Comparison of ENCODE assay signal across 9 cellular contexts in genomic region chr13:114119196-114119595, GRCh38. TPM values are rescaled to one million over a fixed set of nuclear protein-coding genes. Genes with fewer than 3 reads are reported as not detected.
A peak's percentile ranks its signal among the peaks of the same experiment; 100 is the strongest.
DNase-seq lines count a peak whose midpoint lies in the region; ATAC-seq and TF ChIP-seq lines count a peak whose summit lies in the region.
"Had no signal": no experiment of that assay in that cellular context is flagged by ENCODE, and none has a peak within 500 bp of the region (broad histone marks: within the 10 kb centered on the region; RNA-seq: fewer than 3 reads in every experiment).

No MANE protein-coding gene starts in this region.

- peaks cover 15% of the 10 kb centered on the region for H4K20me1 ChIP-seq in osteoblast (ENCODE audit: insufficient read depth, low read length)

- peaks cover 29% of the 10 kb centered on the region for H3K4me1 ChIP-seq in osteoblast (ENCODE audit: insufficient read depth, low read length)
- H3K4me1 ChIP-seq in BE2C: peaks cover 12% of the 10 kb centered on the region

- no peaks in the 10 kb centered on the region for H3K9me3 ChIP-seq in osteoblast (ENCODE audit: low read depth, low read length)
- no peaks in the 10 kb centered on the region for H3K9me3 ChIP-seq in BE2C
- H3K9me3 ChIP-seq in WERI-Rb-1 (ENCODE audit: severe bottlenecking): no peaks in the 10 kb centered on the region

- H3K4me3 ChIP-seq in fibroblast of mammary gland (ENCODE audit: control insufficient read depth, low read depth, low read length) (peak overlapping the region; percentile 24), osteoblast (ENCODE audit: insufficient read depth, low read length) (peak overlapping the region; percentile 44), BE2C (ENCODE audit: low read depth, low read length) (no peak overlapping the region), WERI-Rb-1 (ENCODE audit: low read depth, low read length) (no peak overlapping the region)
- H3K4me3 ChIP-seq: K562 had no signal

- TF ChIP-seq CTCF in fibroblast of mammary gland (conservative IDR thresholded peaks at IDR 0.05; ENCODE audit: control insufficient read depth, insufficient read depth, low read depth, low read length) (no peak), osteoblast (IDR thresholded peaks at IDR 0.05; ENCODE audit: extremely low read depth, low read depth, low read length) (no peak), BE2C (IDR thresholded peaks at IDR 0.05; ENCODE audit: low read depth, low read length) (no peak), WERI-Rb-1 (IDR thresholded peaks at IDR 0.05; ENCODE audit: low read depth, low read length) (no peak)

- peak overlapping the region; percentile 81 for H3K4me2 ChIP-seq in osteoblast (ENCODE audit: insufficient read depth, low read length)

- H3K27ac ChIP-seq in osteoblast (ENCODE audit: low read depth, low read length) (peak overlapping the region; percentile 96), WERI-Rb-1 (no peak overlapping the region)

- no peak overlapping the region for H2AFZ ChIP-seq in osteoblast (ENCODE audit: low read length)

- H3K36me3 ChIP-seq in osteoblast (ENCODE audit: insufficient read depth, low read length) (no peaks in the 10 kb centered on the region), BE2C (no peaks in the 10 kb centered on the region; the same call in 1 of the 2 replicates), WERI-Rb-1 (no peaks in the 10 kb centered on the region)

- H3K27me3 ChIP-seq in osteoblast (ENCODE audit: insufficient read depth, low read length): no peaks in the 10 kb centered on the region
- no peaks in the 10 kb centered on the region for H3K27me3 ChIP-seq in BE2C
- peaks cover 3% of the 10 kb centered on the region for H3K27me3 ChIP-seq in WERI-Rb-1 (ENCODE audit: insufficient read depth, low read depth, severe bottlenecking)

- peaks cover 76% of the 10 kb centered on the region for H3K79me2 ChIP-seq in osteoblast (ENCODE audit: insufficient read depth, low read length)

- peak; percentile 93 for ATAC-seq in SK-N-SH treated with all-trans-retinoic acid at 6 μM for 48 hours
- ATAC-seq: K562 had no signal

- DNase-seq in EH (ENCODE audit: low read depth): peak; percentile 97
- DNase-seq in fibroblast of mammary gland (ENCODE audit: low read depth): peak; percentile 84
- peak; percentile 99 for DNase-seq in osteoblast (ENCODE audit: insufficient read length, low spot score, missing footprints)
- DNase-seq in middle frontal gyrus (ENCODE audit: extremely low spot score, low spot score): no peak
- DNase-seq in BE2C: no peak
- DNase-seq in DMS79 (lab: John Stamatoyannopoulos, UW): no peak
- no peak for DNase-seq in WERI-Rb-1

TF ChIP-seq in SK-N-SH treated with all-trans-retinoic acid at 6 μM for 48 hours, 23 proteins besides CTCF, POLR2A, EP300 and RAD21:
- TF ChIP-seq CREB5 (CRISPR knock-in tag; IDR thresholded peaks at IDR 0.05; ENCODE audit: low read depth) (0 out of 2 replicates have a peak, but pooled peaks have one; percentile 58), ZNF70 (CRISPR knock-in tag; IDR thresholded peaks at IDR 0.05) (no peak)

RNA-seq across cellular contexts. Expression of gene RASA3, which starts 13.2 kb away (rescaled TPM):
- 40.7 and 41.3 TPM in 2 replicates for total RNA-seq in osteoblast
- polyA plus RNA-seq in BE2C (2012; ENCODE audit: insufficient read depth, insufficient read length, low read depth): 5.1 TPM

RNA-seq across cellular contexts. Expression of gene CFAP97D2, which starts 59.9 kb away (rescaled TPM):
- not detected in 2 replicates for total RNA-seq in osteoblast
- not detected for polyA plus RNA-seq in BE2C (2012; ENCODE audit: insufficient read depth, insufficient read length, low read depth)
- total RNA-seq: K562 had no signal
- polyA plus RNA-seq: K562 had no signal

Comparison
In these comparisons a context has a peak if more than half of its experiments do, and no peak if none do; other contexts are left out.
1. DNase-seq: peak in EH (single experiment), fibroblast of mammary gland (single experiment) and osteoblast (single experiment); none in middle frontal gyrus (single experiment), BE2C (single experiment), DMS79 (single experiment) and WERI-Rb-1 (single experiment).
2. H3K4me3 ChIP-seq: peak in fibroblast of mammary gland (single experiment) and osteoblast (single experiment); none in BE2C (single experiment) and WERI-Rb-1 (single experiment).